ENCODE assay signal across 19 cellular contexts in genomic region chr7:133437544-133437943, GRCh38.
DNase-seq lines count a peak whose midpoint lies in the region; ATAC-seq and TF ChIP-seq lines count a peak whose summit lies in the region.
"Had no signal": no experiment of that assay in that cellular context is flagged by ENCODE, and none has a peak within 500 bp of the region (broad histone marks: within the 10 kb centered on the region; RNA-seq: fewer than 3 reads in every experiment).

No MANE protein-coding gene starts in this region.

- no peak overlapping the region for H3K4me3 Mint-ChIP-seq in chondrocyte (ENCODE audit: unreplicated experiment)
- no peak overlapping the region for H3K4me3 Mint-ChIP-seq in nephron
- H3K4me3 Mint-ChIP-seq in activated T-helper 1 cell treated with anti-CD3 and anti-CD28 coated beads, Interleukin-12 subunit alpha, Interleukin-12 subunit beta, Interleukin-2, Interleukin-4 antibody, amounts not matched to agents 30 ng/mL and 10 ng/mL and 1 ng/mL, durations not matched to agents 14 hours and 24 hours and 36 hours: no peak overlapping the region
- H3K4me3 Mint-ChIP-seq: CD4-positive, CD25-positive, alpha-beta regulatory T cell; CD8-positive, alpha-beta memory T cell had no signal

- no peak overlapping the region for H3K4me3 ChIP-seq in right cardiac atrium (ENCODE audit: low read length)
- H3K4me3 ChIP-seq: GM23248, HAP-1 had no signal

- 78% methylated on average over 4 of the region's 4 CpGs for WGBS in right cardiac atrium

- H3K27me3 ChIP-seq in right cardiac atrium (ENCODE audit: control insufficient read depth, insufficient read depth): no peaks in the 10 kb centered on the region
- H3K27me3 ChIP-seq: BE2C had no signal

- H3K4me1 ChIP-seq in right cardiac atrium (ENCODE audit: control insufficient read depth, insufficient read depth, low read length): no peaks in the 10 kb centered on the region

- intact Hi-C loops in left ventricle myocardium superior (cut with micrococcal nuclease): no loop called here
- intact Hi-C loops in right cardiac atrium (cut with DNase I): no loop called here
- intact Hi-C loops in activated T-helper 1 cell treated with anti-CD3 and anti-CD28 coated beads, Interleukin-12 subunit alpha, Interleukin-12 subunit beta, Interleukin-2, Interleukin-4 antibody, amounts not matched to agents 30 ng/mL and 10 ng/mL and 1 ng/mL, durations not matched to agents 14 hours and 24 hours and 36 hours (cut with micrococcal nuclease): loop anchor here (10.0 kb wide), 2 partner anchors 203 to 723 kb away; no protein-coding TSS in a partner anchor

- H3K27ac ChIP-seq in right cardiac atrium (ENCODE audit: low read length): no peak overlapping the region

- peak; percentile 43 for ATAC-seq in left ventricle myocardium superior
- no peak for ATAC-seq in right cardiac atrium
- ATAC-seq: HepG2 had no signal

- no peaks in the 10 kb centered on the region for H3K9me3 ChIP-seq in right cardiac atrium (ENCODE audit: control insufficient read depth, low read length)
- H3K9me3 ChIP-seq: BE2C, HAP-1 had no signal

- H3K36me3 Mint-ChIP-seq in chondrocyte (ENCODE audit: low read depth): no peaks in the 10 kb centered on the region
- no peaks in the 10 kb centered on the region for H3K36me3 Mint-ChIP-seq in nephron (ENCODE audit: low read depth)
- H3K36me3 Mint-ChIP-seq in activated T-helper 1 cell treated with anti-CD3 and anti-CD28 coated beads, Interleukin-12 subunit alpha, Interleukin-12 subunit beta, Interleukin-2, Interleukin-4 antibody, amounts not matched to agents 30 ng/mL and 10 ng/mL and 1 ng/mL, durations not matched to agents 14 hours and 24 hours and 36 hours (ENCODE audit: low read depth): peaks cover 4% of the 10 kb centered on the region

- H3K27me3 Mint-ChIP-seq in chondrocyte (ENCODE audit: low read depth): no peaks in the 10 kb centered on the region
- no peaks in the 10 kb centered on the region for H3K27me3 Mint-ChIP-seq in nephron (ENCODE audit: low read depth)
- no peaks in the 10 kb centered on the region for H3K27me3 Mint-ChIP-seq in activated T-helper 1 cell treated with anti-CD3 and anti-CD28 coated beads, Interleukin-12 subunit alpha, Interleukin-12 subunit beta, Interleukin-2, Interleukin-4 antibody, amounts not matched to agents 30 ng/mL and 10 ng/mL and 1 ng/mL, durations not matched to agents 14 hours and 24 hours and 36 hours (ENCODE audit: insufficient read depth)
- H3K27me3 Mint-ChIP-seq: CD4-positive, CD25-positive, alpha-beta regulatory T cell; CD8-positive, alpha-beta memory T cell had no signal

- TF ChIP-seq CTCF in chondrocyte (IDR thresholded peaks at IDR 0.05): no peak
- TF ChIP-seq CTCF in nephron (IDR thresholded peaks at IDR 0.05; ENCODE audit: unreplicated experiment in 3 of 3): no peak

- peaks cover 5% of the 10 kb centered on the region for H3K9me3 Mint-ChIP-seq in chondrocyte (ENCODE audit: low read depth)
- H3K9me3 Mint-ChIP-seq in nephron: no peaks in the 10 kb centered on the region
- H3K9me3 Mint-ChIP-seq in activated T-helper 1 cell treated with anti-CD3 and anti-CD28 coated beads, Interleukin-12 subunit alpha, Interleukin-12 subunit beta, Interleukin-2, Interleukin-4 antibody, amounts not matched to agents 30 ng/mL and 10 ng/mL and 1 ng/mL, durations not matched to agents 14 hours and 24 hours and 36 hours: no peaks in the 10 kb centered on the region
- H3K9me3 Mint-ChIP-seq: CD4-positive, CD25-positive, alpha-beta regulatory T cell; CD8-positive, alpha-beta memory T cell had no signal

- DNase-seq in left ventricle myocardium superior (no peak), right cardiac atrium (no peak), chondrocyte (ENCODE audit: low spot score) (no peak), ecto neural progenitor cell (ENCODE audit: low spot score) (no peak), NCI-H526 (lab: John Stamatoyannopoulos, UW) (no peak)
- DNase-seq in activated T-helper 1 cell treated with anti-CD3 and anti-CD28 coated beads, Interleukin-12 subunit alpha, Interleukin-12 subunit beta, Interleukin-2, Interleukin-4 antibody, amounts not matched to agents 30 ng/mL and 10 ng/mL and 1 ng/mL, durations not matched to agents 14 hours and 24 hours and 36 hours (ENCODE audit: low spot score): no peak
- DNase-seq: BE2C; C1 segment of cervical spinal cord; CD4-positive, CD25-positive, alpha-beta regulatory T cell; CD8-positive, alpha-beta memory T cell; COR-L47; DMS 273 treated with DMSO at 0.1 percent for 48 hours; DMS53; DND-41; EL; GM23248 had no signal

- H3K4me1 Mint-ChIP-seq in chondrocyte (ENCODE audit: low read depth) (peaks cover 36% of the 10 kb centered on the region), nephron (peaks cover 25% of the 10 kb centered on the region)
- H3K4me1 Mint-ChIP-seq in activated T-helper 1 cell treated with anti-CD3 and anti-CD28 coated beads, Interleukin-12 subunit alpha, Interleukin-12 subunit beta, Interleukin-2, Interleukin-4 antibody, amounts not matched to agents 30 ng/mL and 10 ng/mL and 1 ng/mL, durations not matched to agents 14 hours and 24 hours and 36 hours (ENCODE audit: low read depth): no peaks in the 10 kb centered on the region

- H3K27ac Mint-ChIP-seq in chondrocyte (ENCODE audit: unreplicated experiment) (peak overlapping the region; percentile 74), nephron (peak overlapping the region in 2 of 3 experiments; percentile 3 to 17)
- no peak overlapping the region for H3K27ac Mint-ChIP-seq in activated T-helper 1 cell treated with anti-CD3 and anti-CD28 coated beads, Interleukin-12 subunit alpha, Interleukin-12 subunit beta, Interleukin-2, Interleukin-4 antibody, amounts not matched to agents 30 ng/mL and 10 ng/mL and 1 ng/mL, durations not matched to agents 14 hours and 24 hours and 36 hours
- H3K27ac Mint-ChIP-seq: CD4-positive, CD25-positive, alpha-beta regulatory T cell had no signal
